24 cellular contexts compared by ENCODE assay signal in the genomic region with DNA sequence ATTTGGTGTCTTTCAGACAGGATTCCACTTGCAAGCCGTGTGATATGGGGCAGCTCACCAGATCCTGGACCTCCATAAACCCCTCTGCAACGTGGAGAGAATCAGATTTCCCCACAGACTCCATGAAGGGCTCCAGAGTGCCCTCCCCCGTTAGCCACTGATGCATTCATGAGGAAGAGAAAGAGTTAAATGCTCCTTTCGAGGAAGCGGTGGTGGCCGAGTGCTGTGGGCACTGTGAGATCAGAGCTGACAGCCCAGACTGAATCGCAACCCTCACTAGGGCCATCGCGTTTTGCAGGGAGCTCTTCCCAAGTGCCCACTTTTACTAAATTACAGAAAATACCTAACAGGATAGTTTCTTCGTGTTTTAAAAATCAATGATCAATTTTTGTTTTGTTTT.
"Had no signal": no experiment of that assay in that cellular context is flagged by ENCODE, and none has a peak within 500 bp of the region (broad histone marks: within the 10 kb centered on the region; RNA-seq: fewer than 3 reads in every experiment).

No MANE protein-coding gene starts in this region.

- H3K4me1 Mint-ChIP-seq: activated CD8-positive, alpha-beta memory T cell treated with anti-CD3 and anti-CD28 coated beads, Interleukin-2, amount 10 ng/mL, durations not matched to agents 7 days and 5 days had no signal

- H3K4me3 ChIP-seq: K562 had no signal

- H3K9me3 Mint-ChIP-seq: activated T-cell treated with anti-CD3 and anti-CD28 coated beads, Interleukin-2, amount 50 U/mL, for 4 hours; WTC11 had no signal

- H3K27ac Mint-ChIP-seq: activated CD8-positive, alpha-beta memory T cell treated with anti-CD3 and anti-CD28 coated beads, Interleukin-2, amount 10 ng/mL, durations not matched to agents 7 days and 5 days; activated CD8-positive, alpha-beta T cell treated with anti-CD3 and anti-CD28 coated beads, Interleukin-2, amount 10 ng/mL, durations not matched to agents 7 days and 5 days; activated naive CD8-positive, alpha-beta T cell; T-helper 17 cell; WTC11 had no signal

- H3K4me3 Mint-ChIP-seq: activated CD8-positive, alpha-beta memory T cell treated with anti-CD3 and anti-CD28 coated beads, Interleukin-2, amount 10 ng/mL, durations not matched to agents 7 days and 5 days; activated CD8-positive, alpha-beta T cell treated with anti-CD3 and anti-CD28 coated beads, Interleukin-2, amount 10 ng/mL, durations not matched to agents 7 days and 5 days; activated naive CD8-positive, alpha-beta T cell; activated T-cell treated with anti-CD3 and anti-CD28 coated beads, Interleukin-2, amount 50 U/mL, for 4 hours; brain; T-helper 17 cell; WTC11 had no signal

- H3K36me3 Mint-ChIP-seq: activated CD8-positive, alpha-beta memory T cell treated with anti-CD3 and anti-CD28 coated beads, Interleukin-2, amount 10 ng/mL, durations not matched to agents 7 days and 5 days; activated naive CD8-positive, alpha-beta T cell; brain; WTC11 had no signal

- DNase-seq: activated CD4-positive, alpha-beta T cell treated with anti-CD3 and anti-CD28 coated beads for 48 hours; activated CD4-positive, alpha-beta T cell treated with anti-CD3 and anti-CD28 coated beads, Interleukin-2, amount 50 U/mL, for 4 hours; activated CD4-positive, CD25-positive, alpha-beta regulatory T cell treated with anti-CD3 and anti-CD28 coated beads, Interleukin-2, amount 50 U/mL, for 72 hours; activated CD8-positive, alpha-beta memory T cell treated with anti-CD3 and anti-CD28 coated beads, Interleukin-2, amount 10 ng/mL, durations not matched to agents 7 days and 5 days; activated CD8-positive, alpha-beta T cell treated with anti-CD3 and anti-CD28 coated beads, Interleukin-2, amount 10 ng/mL, durations not matched to agents 7 days and 5 days; activated effector memory CD4-positive, alpha-beta T cell treated with anti-CD3 and anti-CD28 coated beads, Interleukin-2, amount 50 U/mL, for 16 hours; activated naive CD4-positive, alpha-beta T cell treated with Interleukin-2 at 50 U/mL for 16 hours; activated T-cell treated with anti-CD3 and anti-CD28 coated beads, Interleukin-2, amount 50 U/mL, for 4 hours; amygdala; Karpas-422; MM.1S; NCI-H1105 treated with DMSO at 0.1 percent for 48 hours; NCI-H1436 treated with DMSO at 0.1 percent for 48 hours; NCI-H187; NCI-H2081; NCI-H524; PC-3; SHP77 treated with DMSO at 0.1 percent for 48 hours; T-helper 17 cell; T-helper 9 cell had no signal

- H3K27me3 Mint-ChIP-seq: activated CD8-positive, alpha-beta memory T cell treated with anti-CD3 and anti-CD28 coated beads, Interleukin-2, amount 10 ng/mL, durations not matched to agents 7 days and 5 days; activated naive CD8-positive, alpha-beta T cell had no signal

- ATAC-seq: activated CD8-positive, alpha-beta memory T cell treated with anti-CD3 and anti-CD28 coated beads, Interleukin-2, amount 10 ng/mL, durations not matched to agents 7 days and 5 days; activated CD8-positive, alpha-beta T cell treated with anti-CD3 and anti-CD28 coated beads, Interleukin-2, amount 10 ng/mL, durations not matched to agents 7 days and 5 days; activated T-cell treated with anti-CD3 and anti-CD28 coated beads, Interleukin-2, amount 50 U/mL, for 4 hours; K562; PC-3; T-helper 17 cell; WTC11 had no signal
